26 cellular contexts compared by ENCODE assay signal in the genomic region with DNA sequence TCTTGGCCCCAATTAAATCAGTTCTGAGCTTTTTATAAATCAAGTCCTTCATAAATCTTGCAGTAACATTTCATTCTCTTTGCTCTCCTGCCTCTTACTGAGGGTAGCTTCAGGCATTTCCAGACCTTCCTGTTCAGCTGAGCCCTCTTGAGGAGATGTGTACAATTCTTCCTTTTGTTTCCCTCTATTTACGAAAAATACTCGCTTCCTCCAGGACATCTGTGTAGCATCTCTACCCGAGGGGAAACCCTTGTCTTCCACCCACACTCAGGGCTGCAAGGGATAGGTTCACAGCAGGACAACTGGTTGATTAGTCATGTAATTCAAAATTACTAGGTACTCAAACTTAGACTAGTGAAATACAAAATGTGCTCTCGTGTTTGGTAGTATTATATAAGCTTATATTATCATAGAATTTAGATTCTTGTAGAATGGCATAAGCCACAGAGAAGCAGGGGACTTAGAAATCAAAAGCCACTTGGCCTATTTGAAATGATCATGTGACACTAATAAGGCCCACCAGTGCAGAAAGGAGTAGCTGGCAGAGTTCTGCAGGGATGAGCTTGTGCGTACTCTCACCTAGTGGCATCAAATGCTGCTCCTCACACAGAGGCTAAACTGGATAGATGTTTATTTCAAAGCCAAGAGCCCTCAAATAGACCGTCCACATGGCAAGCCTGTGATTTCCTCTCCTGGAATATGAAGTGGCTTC.
DNase-seq lines count a peak whose midpoint lies in the region; TF ChIP-seq lines count a peak whose summit lies in the region.
"Had no signal": no experiment of that assay in that cellular context is flagged by ENCODE, and none has a peak within 500 bp of the region (broad histone marks: within the 10 kb centered on the region; RNA-seq: fewer than 3 reads in every experiment).

No MANE protein-coding gene starts in this region.

- H3K27me3 Mint-ChIP-seq in chondrocyte (ENCODE audit: low read depth) = no peaks in the 10 kb centered on the region
- peaks cover 18% of the 10 kb centered on the region for H3K27me3 Mint-ChIP-seq in activated naive CD8-positive, alpha-beta T cell treated with anti-CD3 and anti-CD28 coated beads for 36 hours

- H3K4me3 Mint-ChIP-seq in chondrocyte (ENCODE audit: unreplicated experiment) = no peak overlapping the region
- H3K4me3 Mint-ChIP-seq in activated naive CD8-positive, alpha-beta T cell treated with anti-CD3 and anti-CD28 coated beads for 36 hours = no peak overlapping the region
- H3K4me3 Mint-ChIP-seq: activated CD4-positive, alpha-beta memory T cell treated with anti-CD3 and anti-CD28 coated beads, Interleukin-2, amount 10 ng/mL, durations not matched to agents 7 days and 5 days had no signal

- H3K27me3 ChIP-seq in A673 (replicated peaks; ENCODE audit: insufficient read depth, low read depth, low read length, poor library complexity) = no peaks in the 10 kb centered on the region
- H3K27me3 ChIP-seq in H7 (ENCODE audit: control insufficient read depth, insufficient read depth, low read length) = no peaks in the 10 kb centered on the region
- H3K27me3 ChIP-seq: cardiac muscle cell, dorsolateral prefrontal cortex, tibial artery had no signal

- CTCF ChIA-PET in A673 (lab: Charles Lee) (no interaction called here), GM10248 (lab: Yijun Ruan, JAX) (interaction anchor here (0.7 to 1.7 kb wide), 6 partner anchors 13 to 93 kb away, joined by 3 to 7 read pairs (median 4); no protein-coding TSS in a partner anchor)

- H3K9me3 Mint-ChIP-seq in chondrocyte (ENCODE audit: low read depth) = no peaks in the 10 kb centered on the region
- H3K9me3 Mint-ChIP-seq in activated naive CD8-positive, alpha-beta T cell treated with anti-CD3 and anti-CD28 coated beads for 36 hours = no peaks in the 10 kb centered on the region
- H3K9me3 Mint-ChIP-seq: activated CD4-positive, alpha-beta memory T cell treated with anti-CD3 and anti-CD28 coated beads, Interleukin-2, amount 10 ng/mL, durations not matched to agents 7 days and 5 days had no signal

- H3K27ac Mint-ChIP-seq in chondrocyte (ENCODE audit: unreplicated experiment) = peak overlapping the region; percentile 29
- no peak overlapping the region for H3K27ac Mint-ChIP-seq in activated naive CD8-positive, alpha-beta T cell treated with anti-CD3 and anti-CD28 coated beads for 36 hours
- H3K27ac Mint-ChIP-seq: activated CD4-positive, alpha-beta memory T cell treated with anti-CD3 and anti-CD28 coated beads, Interleukin-2, amount 10 ng/mL, durations not matched to agents 7 days and 5 days had no signal

- no peak overlapping the region for H3K27ac ChIP-seq in A673 (ENCODE audit: low read depth, low read length, poor library complexity, severe bottlenecking)
- H3K27ac ChIP-seq in mesodermal cell (ENCODE audit: low read depth, low read length, severe bottlenecking) = peak overlapping the region; percentile 11
- H3K27ac ChIP-seq: cardiac muscle cell, dorsolateral prefrontal cortex, HL-60, lower lobe of right lung, RWPE1, tibial artery had no signal

- WGBS in mesodermal cell (ENCODE audit: insufficient coverage in 2 of 2), 2 experiments = 90 to 96% methylated on average over 4 to 5 of the region's 6 CpGs

- H3K4me1 ChIP-seq in A673 (ENCODE audit: insufficient read depth, low read length, poor library complexity, severe bottlenecking) = no peaks in the 10 kb centered on the region
- no peaks in the 10 kb centered on the region for H3K4me1 ChIP-seq in mesodermal cell (ENCODE audit: control insufficient read depth, insufficient read depth, low read length, poor library complexity, severe bottlenecking)
- H3K4me1 ChIP-seq: lower lobe of right lung, tibial artery had no signal

- H3K9me3 ChIP-seq in A673 (ENCODE audit: low read depth, low read length, poor library complexity, severe bottlenecking) (no peaks in the 10 kb centered on the region), mesodermal cell (ENCODE audit: control insufficient read depth, low read length) (no peaks in the 10 kb centered on the region)
- H3K9me3 ChIP-seq: lower lobe of right lung, tibial artery had no signal

- peaks cover 9% of the 10 kb centered on the region for H3K4me1 Mint-ChIP-seq in chondrocyte (ENCODE audit: low read depth)
- H3K4me1 Mint-ChIP-seq in activated naive CD8-positive, alpha-beta T cell treated with anti-CD3 and anti-CD28 coated beads for 36 hours = no peaks in the 10 kb centered on the region
- H3K4me1 Mint-ChIP-seq: activated CD4-positive, alpha-beta memory T cell treated with anti-CD3 and anti-CD28 coated beads, Interleukin-2, amount 10 ng/mL, durations not matched to agents 7 days and 5 days had no signal

- no TSS peak for BruUV-seq in A673 (replicated peaks; lab: Mats Ljungman, UMichigan)

- no peak overlapping the region for H3K4me3 ChIP-seq in A673 (ENCODE audit: low read depth, low read length, poor library complexity, severe bottlenecking)
- no peak overlapping the region for H3K4me3 ChIP-seq in mesodermal cell (ENCODE audit: extremely low read depth, insufficient read depth, low read length, poor library complexity, severe bottlenecking)
- H3K4me3 ChIP-seq in H7 (ENCODE audit: insufficient read depth, low read depth, low read length) = no peak overlapping the region
- H3K4me3 ChIP-seq: cardiac muscle cell, dorsolateral prefrontal cortex, lower lobe of right lung, tibial artery had no signal

- TF ChIP-seq CTCF in A673 (conservative IDR thresholded peaks at IDR 0.05; ENCODE audit: low read depth, low read length) (no peak), chondrocyte (IDR thresholded peaks at IDR 0.05) (no peak), GM10248 (IDR thresholded peaks at IDR 0.05; ENCODE audit: control extremely low read depth, extremely low read depth, low read depth, missing control alignments) (no peak)

- POLR2A ChIA-PET in A673 (lab: Charles Lee; ENCODE audit: low non-redundant PET) (no interaction called here), GM10248 (lab: Yijun Ruan, JAX) (no interaction called here)

- intact Hi-C loops in A673 (cut with micrococcal nuclease; ENCODE audit: unreplicated experiment) = no loop called here

- DNase-seq in A673 (ENCODE audit: low spot score) = peak; percentile 70
- DNase-seq in NCI-H2227 (lab: John Stamatoyannopoulos, UW; ENCODE audit: unreplicated experiment) = peak; percentile 13
- DNase-seq in chondrocyte (ENCODE audit: low spot score) = no peak
- DNase-seq in activated naive CD8-positive, alpha-beta T cell treated with anti-CD3 and anti-CD28 coated beads for 36 hours = no peak
- DNase-seq in NCI-H1105 treated with DMSO at 0.1 percent for 48 hours (lab: John Stamatoyannopoulos, UW) = no peak
- DNase-seq in H7 = no peak
- no peak for DNase-seq in GM10248 (ENCODE audit: extremely low spot score)
- DNase-seq: activated CD4-positive, alpha-beta memory T cell treated with anti-CD3 and anti-CD28 coated beads, Interleukin-2, amount 10 ng/mL, durations not matched to agents 7 days and 5 days; activated CD4-positive, CD25-positive, alpha-beta regulatory T cell; activated gamma-delta T cell; COR-L47; dorsolateral prefrontal cortex; erythroblast; islet precursor cell; lower lobe of right lung; NCI-H1105; NCI-H2081 treated with DMSO at 0.1 percent for 48 hours; NCI-H510A treated with DMSO at 0.1 percent for 48 hours; stimulated activated CD4-positive, alpha-beta T cell treated with anti-CD3 and anti-CD28 coated beads, Interleukin-4, amount 100 ng/mL, for 24 hours; stimulated activated naive CD4-positive, alpha-beta T cell treated with Interleukin-2 at 50 U/mL for 16 hours; T-helper 9 cell; tibial artery had no signal

- H3K36me3 ChIP-seq in A673 (ENCODE audit: insufficient read depth, low read length, poor library complexity, severe bottlenecking) (no peaks in the 10 kb centered on the region), mesodermal cell (ENCODE audit: control insufficient read depth, insufficient read depth, low read length) (no peaks in the 10 kb centered on the region), H7 (replicated peaks; ENCODE audit: control insufficient read depth, insufficient read depth, low read length) (no peaks in the 10 kb centered on the region)
- H3K36me3 ChIP-seq: cardiac muscle cell, lower lobe of right lung, tibial artery had no signal

- H3K36me3 Mint-ChIP-seq in chondrocyte (ENCODE audit: low read depth) = no peaks in the 10 kb centered on the region
- no peaks in the 10 kb centered on the region for H3K36me3 Mint-ChIP-seq in activated naive CD8-positive, alpha-beta T cell treated with anti-CD3 and anti-CD28 coated beads for 36 hours

Comparison
In these comparisons a context has a peak if more than half of its experiments do, and no peak if none do; other contexts are left out.
1. DNase-seq: peak in A673 (single experiment) and NCI-H2227 (single experiment); none in chondrocyte (single experiment), activated naive CD8-positive, alpha-beta T cell treated with anti-CD3 and anti-CD28 coated beads for 36 hours (single experiment), NCI-H1105 treated with DMSO at 0.1 percent for 48 hours (single experiment), H7 (single experiment) and GM10248 (single experiment).